In the genomic region with DNA sequence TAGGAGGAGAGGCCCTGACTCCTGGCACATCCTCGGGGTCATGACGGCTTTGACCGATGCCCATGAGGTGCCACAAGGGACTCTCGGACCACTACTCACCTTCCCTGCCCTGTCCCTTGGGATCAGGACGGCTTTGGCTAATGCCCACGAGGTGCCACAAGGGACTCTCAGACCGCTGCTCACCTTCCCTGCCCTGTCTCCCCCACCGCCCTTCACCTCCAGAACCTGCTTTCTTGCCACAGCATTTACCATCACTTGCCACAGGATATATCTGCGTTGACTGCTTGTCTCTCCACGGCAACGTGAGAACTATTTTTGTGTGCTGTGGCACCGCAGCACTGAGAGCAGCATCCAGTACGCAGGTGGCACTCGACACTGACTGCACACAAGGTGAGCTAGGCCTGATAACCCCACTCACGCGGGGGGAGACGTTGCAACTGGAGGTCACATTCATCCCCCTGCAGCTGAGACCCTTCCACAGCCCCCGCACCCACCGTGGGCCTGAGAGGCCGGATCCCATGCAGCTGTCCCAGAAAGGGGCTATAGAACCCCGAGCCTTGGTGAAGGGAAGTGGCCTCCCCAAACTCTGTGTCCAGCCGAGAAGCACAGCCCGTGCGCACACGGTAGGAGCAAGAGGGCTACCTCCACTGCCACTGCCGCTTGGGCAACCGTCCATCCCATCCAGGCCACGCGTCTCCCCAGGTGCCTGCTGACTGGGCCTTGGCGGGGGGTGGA, we compare ENCODE assay signal across 22 cellular contexts. TPM values are rescaled to one million over a fixed set of nuclear protein-coding genes. Genes with fewer than 3 reads are reported as not detected.
DNase-seq lines count a peak whose midpoint lies in the region; ATAC-seq and TF ChIP-seq lines count a peak whose summit lies in the region.
"Had no signal": no experiment of that assay in that cellular context is flagged by ENCODE, and none has a peak within 500 bp of the region (broad histone marks: within the 10 kb centered on the region; RNA-seq: fewer than 3 reads in every experiment).

No MANE protein-coding gene starts in this region.

- H2BK5ac ChIP-seq in neuronal stem cell (ENCODE audit: low read length) = no peak overlapping the region

- H3K79me1 ChIP-seq in neuronal stem cell (ENCODE audit: low read depth, low read length) = peaks cover 4% of the 10 kb centered on the region

- no peak overlapping the region for H3K14ac ChIP-seq in neuronal stem cell (ENCODE audit: low read length)

- H4K8ac ChIP-seq in neuronal stem cell (ENCODE audit: low read depth, low read length) = no peak overlapping the region

- H3K9me3 Mint-ChIP-seq in endothelial cell (ENCODE audit: unreplicated experiment) = no peaks in the 10 kb centered on the region
- H3K9me3 Mint-ChIP-seq: CD4-positive, alpha-beta T cell had no signal

- H3K23ac ChIP-seq in neuronal stem cell (ENCODE audit: low read depth, low read length, poor library complexity) = peak overlapping the region; percentile 77

- H3K9ac ChIP-seq in neuronal stem cell (ENCODE audit: low read depth, low read length, poor library complexity) = no peak overlapping the region

- H3K36me3 Mint-ChIP-seq in endothelial cell (ENCODE audit: low read depth, unreplicated experiment) = peaks cover 87% of the 10 kb centered on the region

- no peak overlapping the region for H2BK12ac ChIP-seq in neuronal stem cell (ENCODE audit: low read length)

- no peak overlapping the region for H3K4me2 ChIP-seq in neuronal stem cell (ENCODE audit: insufficient read depth, low read length, poor library complexity, severe bottlenecking)

- intact Hi-C loops in Right ventricle myocardium inferior (cut with DNase I) = no loop called here
- intact Hi-C loops in left ventricle myocardium inferior (cut with micrococcal nuclease) = no loop called here
- intact Hi-C loops in aorta (cut with DNase I) = no loop called here

- no peak overlapping the region for H3K4me3 Mint-ChIP-seq in endothelial cell (ENCODE audit: unreplicated experiment)
- H3K4me3 Mint-ChIP-seq: CD4-positive, alpha-beta T cell had no signal

- peaks cover 100% of the 10 kb centered on the region for H3K36me3 ChIP-seq in left ventricle myocardium inferior
- peaks cover 80 to 100% of the 10 kb centered on the region in 2 donors for H3K36me3 ChIP-seq in neuronal stem cell (replicated peaks in 1 of 2; ENCODE audit: control insufficient read depth in 2 of 2, insufficient read depth in 2 of 2, low read length in 2 of 2)
- peaks cover 17 to 34% of the 10 kb centered on the region in 2 donors for H3K36me3 ChIP-seq in aorta (ENCODE audit: control insufficient read depth in 1 of 2, insufficient read depth in 2 of 2, low read length in 1 of 2)

- no peak for ATAC-seq in Right ventricle myocardium inferior
- ATAC-seq in aorta (ENCODE audit: low FRiP score) = no peak
- ATAC-seq in GM19324 (IDR thresholded peaks at IDR 0.05; ENCODE audit: low FRiP score, unreplicated experiment) = no peak

- no CpG with 5 or more reads among the region's 30 CpGs for WGBS in neuronal stem cell (ENCODE audit: extremely low coverage in 2 of 2, insufficient read length in 2 of 2, insufficient replicate concordance in 1 of 2), 2 donors
- 88 to 89% methylated on average over 30 of the region's 30 CpGs for WGBS in aorta, 2 donors

- H3K27me3 Mint-ChIP-seq in endothelial cell (ENCODE audit: unreplicated experiment) = peaks cover 18% of the 10 kb centered on the region
- H3K27me3 Mint-ChIP-seq: CD4-positive, alpha-beta T cell had no signal

- TF ChIP-seq CTCF in left ventricle myocardium inferior (IDR thresholded peaks at IDR 0.05; ENCODE audit: borderline replicate concordance) (no peak), endothelial cell (IDR thresholded peaks at IDR 0.05; ENCODE audit: unreplicated experiment) (no peak)

- peak overlapping the region; percentile 74 for H3K27ac Mint-ChIP-seq in endothelial cell (ENCODE audit: unreplicated experiment)
- H3K27ac Mint-ChIP-seq: CD4-positive, alpha-beta T cell had no signal

- H2BK15ac ChIP-seq in neuronal stem cell (ENCODE audit: low read length) = no peak overlapping the region

- H3K4me3 ChIP-seq in left ventricle myocardium inferior = no peak overlapping the region
- H3K4me3 ChIP-seq in neuronal stem cell (ENCODE audit: low read length in 2 of 2) = no peak overlapping the region
- no peak overlapping the region for H3K4me3 ChIP-seq in aorta (ENCODE audit: low read length in 2 of 2)

- H3K4me1 ChIP-seq in left ventricle myocardium inferior (peaks cover 10% of the 10 kb centered on the region), neuronal stem cell (ENCODE audit: control insufficient read depth in 2 of 2, insufficient read depth in 1 of 2, low read depth in 1 of 2, low read length in 2 of 2) (no peaks in the 10 kb centered on the region), aorta (ENCODE audit: control insufficient read depth in 1 of 2, insufficient read depth in 2 of 2, low read length in 2 of 2) (no peaks in the 10 kb centered on the region)
- H3K4me1 ChIP-seq: BE2C had no signal

- peaks cover 28% of the 10 kb centered on the region for H3K4me1 Mint-ChIP-seq in endothelial cell (ENCODE audit: unreplicated experiment)

- H3K27ac ChIP-seq in left ventricle myocardium inferior (replicated peaks) (no peak overlapping the region), neuronal stem cell (replicated peaks; ENCODE audit: low read length) (no peak overlapping the region), aorta (ENCODE audit: low read depth in 1 of 2, low read length in 2 of 2) (no peak overlapping the region)
- H3K27ac ChIP-seq: HL-60 had no signal

- no peak overlapping the region for H2BK120ac ChIP-seq in neuronal stem cell (ENCODE audit: low read depth, low read length)

- no peaks in the 10 kb centered on the region for H3K27me3 ChIP-seq in left ventricle myocardium inferior (ENCODE audit: low read depth)
- no peaks in the 10 kb centered on the region for H3K27me3 ChIP-seq in neuronal stem cell (ENCODE audit: control insufficient read depth in 3 of 3, insufficient read depth in 3 of 3, low read depth in 1 of 3, low read length in 3 of 3)
- no peaks in the 10 kb centered on the region for H3K27me3 ChIP-seq in aorta (ENCODE audit: control insufficient read depth in 1 of 2, insufficient read depth in 2 of 2, low read length in 1 of 2)
- H3K27me3 ChIP-seq: BE2C had no signal

- no peak overlapping the region for H4K91ac ChIP-seq in neuronal stem cell (ENCODE audit: low read depth, low read length, poor library complexity)

- no peaks in the 10 kb centered on the region for H3K9me3 ChIP-seq in left ventricle myocardium inferior (replicated peaks)
- no peaks in the 10 kb centered on the region for H3K9me3 ChIP-seq in neuronal stem cell (replicated peaks in 1 of 2; ENCODE audit: control insufficient read depth in 2 of 2, insufficient read depth in 1 of 2, low read depth in 1 of 2, low read length in 2 of 2)
- H3K9me3 ChIP-seq in aorta (ENCODE audit: control insufficient read depth, low read length) = no peaks in the 10 kb centered on the region
- H3K9me3 ChIP-seq: BE2C had no signal

- no peak overlapping the region for H2AFZ ChIP-seq in neuronal stem cell (ENCODE audit: low read length)

- no peak overlapping the region for H3K4ac ChIP-seq in neuronal stem cell (ENCODE audit: low read length)

- peak; percentile 26 for DNase-seq in Right ventricle myocardium inferior (ENCODE audit: missing footprints)
- DNase-seq in left ventricle myocardium inferior = no peak
- DNase-seq in endothelial cell (ENCODE audit: low spot score) = no peak
- no peak for DNase-seq in neuronal stem cell (ENCODE audit: low spot score)
- peak; percentile 41 to 49 for DNase-seq in aorta
- DNase-seq in hepatic stellate cell (ENCODE audit: low spot score) = no peak
- no peak for DNase-seq in cortex of kidney (lab: John Stamatoyannopoulos, UW)
- DNase-seq: 8988T; BE2C; CD4-positive, alpha-beta T cell; DMS79; HCEC 1CT; MV-4-11; NCI-H1417; NCI-H1930; NCI-H446; NCI-H69; NK-92 treated with Interleukin-12 subunit alpha and Interleukin-12 subunit beta, amount 100 ng/mL, for 24 hours; OCI-M1; RPMI8226 had no signal

- no peak overlapping the region for H2AK5ac ChIP-seq in neuronal stem cell (ENCODE audit: low read depth, low read length)

- no peak overlapping the region for H3K18ac ChIP-seq in neuronal stem cell (ENCODE audit: low read length)

RNA-seq across cellular contexts. Expression of a gene that starts 47.5 kb away (rescaled TPM):
- 0.81 TPM for total RNA-seq in Right ventricle myocardium inferior
- 0.80 TPM for total RNA-seq in left ventricle myocardium inferior
- total RNA-seq in endothelial cell (ENCODE audit: unreplicated experiment) = 16.1 TPM
- polyA plus RNA-seq in neuronal stem cell (2013, experiment 1 of 2) = 1.3 TPM
- 1.4 TPM for polyA plus RNA-seq in neuronal stem cell (2013, experiment 2 of 2)
- total RNA-seq in aorta = 1 to 10 TPM; 1.2 to 5.4 TPM
- polyA plus RNA-seq in aorta = 1 to 10 TPM in 1 of 2 donors, not detected in 1; 2.9 TPM

Comparison
In these comparisons a context has a peak if more than half of its experiments do, and no peak if none do; other contexts are left out.
1. DNase-seq: peak in Right ventricle myocardium inferior (single experiment) and aorta (2 of 2); none in left ventricle myocardium inferior (single experiment), endothelial cell (single experiment), neuronal stem cell (single experiment), hepatic stellate cell (single experiment) and cortex of kidney (single experiment).